Comparison of ENCODE assay signal across 17 cellular contexts in genomic region chr7:81051811-81052413, GRCh38.
DNase-seq lines count a peak whose midpoint lies in the region; ATAC-seq, FAIRE-seq and TF ChIP-seq lines count a peak whose summit lies in the region.
"Had no signal": no experiment of that assay in that cellular context is flagged by ENCODE, and none has a peak within 500 bp of the region (broad histone marks: within the 10 kb centered on the region; RNA-seq: fewer than 3 reads in every experiment).

No MANE protein-coding gene starts in this region.

- POLR2A ChIA-PET in Panc1 (lab: Charles Lee) = no interaction called here

- H3K9ac ChIP-seq in subcutaneous abdominal adipose tissue (ENCODE audit: low read length in 5 of 5) = no peak overlapping the region

- FAIRE-seq in endometrium (lab: Jason Lieb, UNC) (peak; percentile 99), GM19239 (lab: Jason Lieb, UNC) (no peak)
- FAIRE-seq: A204.1, GM12878, GM18507, HepG2, HTR-8/SVneo had no signal

- DNase-seq in Panc1 (ENCODE audit: low read depth, low spot score) = no peak
- DNase-seq in myocyte (ENCODE audit: low read depth) = peak; percentile 70
- DNase-seq in NCI-H2107 treated with DMSO at 0.1 percent for 48 hours (lab: John Stamatoyannopoulos, UW; ENCODE audit: unreplicated experiment) = no peak
- DNase-seq in GM19239 (ENCODE audit: insufficient read length, low spot score) = no peak
- no peak for DNase-seq in CD1c-positive myeloid dendritic cell (ENCODE audit: extremely low spot score)
- DNase-seq: Calu3, DMS 273 treated with DMSO at 0.1 percent for 48 hours, DMS79, GOT3, H9 had no signal

- H3K4me1 ChIP-seq in Panc1 (ENCODE audit: control insufficient read depth, insufficient read depth, low read length) = no peaks in the 10 kb centered on the region
- peaks cover 0 to 10% (median 0%) of the 10 kb centered on the region in 5 donors for H3K4me1 ChIP-seq in subcutaneous abdominal adipose tissue (ENCODE audit: control insufficient read depth in 5 of 5, insufficient read depth in 5 of 5, low read length in 5 of 5)

- H3K9me3 ChIP-seq in Panc1 (ENCODE audit: control insufficient read depth, insufficient read depth, low read depth, low read length) = peaks cover 21% of the 10 kb centered on the region; the same call in 1 of the 2 replicates
- peaks cover 0 to 6% (median 4%) of the 10 kb centered on the region in 5 donors for H3K9me3 ChIP-seq in subcutaneous abdominal adipose tissue (ENCODE audit: control insufficient read depth in 5 of 5, low read length in 5 of 5)

- in situ Hi-C loops in Panc1 (cut with HindIII; ENCODE audit: low pct_unique_long_range_greater_than_20kb, low sequenced_read_pairs) = no loop called here

- no TSS peak for BruUV-seq in Panc1 (replicated peaks; lab: Mats Ljungman, UMichigan)

- H3K4me3 ChIP-seq in Panc1 (ENCODE audit: low read depth in 2 of 2, low read length in 2 of 2) (no peak overlapping the region), subcutaneous abdominal adipose tissue (ENCODE audit: low read depth in 1 of 5, low read length in 5 of 5) (no peak overlapping the region)
- H3K4me3 ChIP-seq: GM12878 had no signal

- intact Hi-C loops in Panc1 (cut with micrococcal nuclease; ENCODE audit: unreplicated experiment) = no loop called here

- no peaks in the 10 kb centered on the region for H3K27me3 ChIP-seq in Panc1 (ENCODE audit: control insufficient read depth, insufficient read depth, low read length)
- no peaks in the 10 kb centered on the region for H3K27me3 ChIP-seq in subcutaneous abdominal adipose tissue (ENCODE audit: control insufficient read depth in 5 of 5, insufficient read depth in 4 of 5, low read length in 5 of 5)

- no peak for ATAC-seq in Panc1
- ATAC-seq: GM12878, HepG2 had no signal

- CTCF ChIA-PET in Panc1 (lab: Charles Lee) = no interaction called here

- TF ChIP-seq CTCF in Panc1 (IDR thresholded peaks at IDR 0.05) = no peak

- H3K36me3 ChIP-seq in Panc1 (ENCODE audit: control insufficient read depth, insufficient read depth, low read length) = no peaks in the 10 kb centered on the region
- H3K36me3 ChIP-seq in subcutaneous abdominal adipose tissue (ENCODE audit: control insufficient read depth in 5 of 5, insufficient read depth in 5 of 5, low read length in 5 of 5) = no peaks in the 10 kb centered on the region

- H3K27ac ChIP-seq in Panc1 (ENCODE audit: low read length) (peak overlapping the region; percentile 13; the same call in 1 of the 2 replicates), subcutaneous abdominal adipose tissue (ENCODE audit: low read depth, low read length) (peak overlapping the region; percentile 35)
